Comparison of ENCODE assay signal across 8 cellular contexts in the genomic region with DNA sequence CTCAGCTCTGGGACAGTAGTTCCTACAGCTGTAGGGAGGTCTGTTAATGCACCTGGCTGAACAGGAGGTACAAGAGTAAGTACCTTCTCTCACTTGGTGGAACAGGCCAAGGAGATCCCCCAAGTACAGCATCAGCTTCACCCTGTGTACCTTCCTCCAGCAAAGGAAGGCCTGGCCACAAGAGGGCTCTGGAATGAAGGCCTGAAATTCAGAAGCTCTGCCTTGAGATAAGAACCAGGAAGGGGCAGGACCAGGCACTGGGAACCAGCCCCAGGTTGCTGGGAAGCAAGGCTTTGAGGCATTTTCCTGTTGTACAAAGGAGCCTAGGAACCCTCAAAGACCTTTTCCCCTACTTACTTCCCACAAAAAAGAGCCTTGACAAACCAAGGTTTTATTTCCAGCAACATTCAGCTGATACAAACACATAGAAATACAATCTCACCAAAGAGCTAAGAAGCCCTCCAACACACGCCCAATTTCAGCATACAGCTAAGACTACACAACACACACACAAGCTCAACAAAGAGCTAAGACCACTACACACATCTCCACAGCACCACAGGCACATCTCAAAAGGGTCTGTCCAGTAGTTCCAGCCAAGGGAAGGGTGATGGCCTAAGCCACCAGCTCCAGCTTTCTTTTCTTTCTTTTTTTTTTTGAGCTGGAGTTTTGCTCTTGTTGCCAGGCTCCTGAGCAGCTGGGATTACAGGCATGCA. TPM values are rescaled to one million over a fixed set of nuclear protein-coding genes. Genes with fewer than 3 reads are reported as not detected.
A peak's percentile ranks its signal among the peaks of the same experiment; 100 is the strongest.
DNase-seq lines count a peak whose midpoint lies in the region; ATAC-seq and TF ChIP-seq lines count a peak whose summit lies in the region.

No MANE protein-coding gene starts in this region.

- no peak overlapping the region for H3T11ph ChIP-seq in H9 (ENCODE audit: low read length)

- no peak overlapping the region for H3K4me2 ChIP-seq in H9 (ENCODE audit: insufficient read depth, insufficient read length, low read length)

- H3K9me3 ChIP-seq in CD4-positive, alpha-beta T cell (ENCODE audit: control insufficient read depth, low read length): no peaks in the 10 kb centered on the region
- H3K9me3 ChIP-seq in H9 (ENCODE audit: control insufficient read depth, low read depth, low read length): no peaks in the 10 kb centered on the region
- H3K9me3 ChIP-seq in RWPE2 (ENCODE audit: severe bottlenecking): no peaks in the 10 kb centered on the region

- no peaks in the 10 kb centered on the region for H3K9me3 Mint-ChIP-seq in CD4-positive, alpha-beta T cell
- H3K9me3 Mint-ChIP-seq in H9: no peaks in the 10 kb centered on the region
- no peaks in the 10 kb centered on the region for H3K9me3 Mint-ChIP-seq in activated naive CD8-positive, alpha-beta T cell treated with anti-CD3 and anti-CD28 coated beads, Interleukin-2, amount 10 ng/mL, durations not matched to agents 7 days and 5 days

- no peak overlapping the region for H4K5ac ChIP-seq in H9 (ENCODE audit: insufficient read length, low read depth, low read length)

- H2BK15ac ChIP-seq in H9 (ENCODE audit: low read depth, low read length): no peak overlapping the region

- H2AK5ac ChIP-seq in H9 (ENCODE audit: insufficient read length, low read length): no peak overlapping the region

- no peaks in the 10 kb centered on the region for H3K4me1 Mint-ChIP-seq in CD4-positive, alpha-beta T cell (ENCODE audit: low read depth)
- peaks cover 3% of the 10 kb centered on the region in 2 experiments; a peak in 1 of 4 replicates for H3K4me1 Mint-ChIP-seq in H9
- peaks cover 7% of the 10 kb centered on the region for H3K4me1 Mint-ChIP-seq in activated naive CD8-positive, alpha-beta T cell treated with anti-CD3 and anti-CD28 coated beads, Interleukin-2, amount 10 ng/mL, durations not matched to agents 7 days and 5 days

- no peak overlapping the region for H2BK20ac ChIP-seq in H9 (ENCODE audit: low read depth, low read length, poor library complexity, severe bottlenecking)

- no peak overlapping the region for H3K9ac ChIP-seq in H9 (ENCODE audit: extremely low read depth, insufficient read length, low read length)

- no peak overlapping the region for H3K27ac ChIP-seq in CD4-positive, alpha-beta T cell (ENCODE audit: low read depth, low read length)
- H3K27ac ChIP-seq in H9 (ENCODE audit: insufficient read length, low read depth, low read length) (no peak overlapping the region), RWPE2 (ENCODE audit: poor library complexity, severe bottlenecking) (peak overlapping the region; percentile 70)

- peaks cover 3% of the 10 kb centered on the region for H4K20me1 ChIP-seq in H9 (ENCODE audit: control insufficient read depth, insufficient read depth, insufficient read length)

- H3K4me3 ChIP-seq in RWPE2 (ENCODE audit: severe bottlenecking): no peak overlapping the region

- H3K79me1 ChIP-seq in H9 (ENCODE audit: insufficient read depth, low read depth, low read length, poor library complexity, severe bottlenecking): no peaks in the 10 kb centered on the region

- no peak overlapping the region for H4K91ac ChIP-seq in H9 (ENCODE audit: insufficient read length, low read depth, low read length)

- H3K56ac ChIP-seq in H9 (ENCODE audit: insufficient read length, low read depth, low read length): no peak overlapping the region

- H3K36me3 Mint-ChIP-seq in CD4-positive, alpha-beta T cell (ENCODE audit: low read depth): peaks cover 36% of the 10 kb centered on the region
- peaks cover 31 to 76% (median 72%) of the 10 kb centered on the region in 3 experiments; a peak in 6 of 7 replicates for H3K36me3 Mint-ChIP-seq in H9 (ENCODE audit: insufficient read depth in 1 of 3, low read depth in 3 of 3)
- peaks cover 11% of the 10 kb centered on the region for H3K36me3 Mint-ChIP-seq in activated naive CD8-positive, alpha-beta T cell treated with anti-CD3 and anti-CD28 coated beads, Interleukin-2, amount 10 ng/mL, durations not matched to agents 7 days and 5 days

- peaks cover 52% of the 10 kb centered on the region for H3K36me3 ChIP-seq in RWPE2 (ENCODE audit: low read depth)

- no peak overlapping the region for H2BK5ac ChIP-seq in H9 (ENCODE audit: insufficient read length, low read length)

- H3K4ac ChIP-seq in H9 (ENCODE audit: low read depth, low read length): no peak overlapping the region

- H3K79me2 ChIP-seq in H9 (ENCODE audit: insufficient read depth, low read length): no peaks in the 10 kb centered on the region

- H2AFZ ChIP-seq in H9 (ENCODE audit: low read length): no peak overlapping the region

- H4K8ac ChIP-seq in H9 (replicated peaks; ENCODE audit: insufficient read length, low read depth, low read length): no peak overlapping the region

- H3K14ac ChIP-seq in H9 (ENCODE audit: insufficient read depth, low read length): no peak overlapping the region

- no peak overlapping the region for H3K4me3 Mint-ChIP-seq in CD4-positive, alpha-beta T cell
- no peak overlapping the region for H3K4me3 Mint-ChIP-seq in H9
- H3K4me3 Mint-ChIP-seq in activated naive CD8-positive, alpha-beta T cell treated with anti-CD3 and anti-CD28 coated beads, Interleukin-2, amount 10 ng/mL, durations not matched to agents 7 days and 5 days: no peak overlapping the region

- peak in 9 of 10 experiments; percentile 23 to 58 (median 41) for DNase-seq in CD4-positive, alpha-beta T cell
- peak; percentile 73 for DNase-seq in H9
- DNase-seq in RWPE2 (ENCODE audit: low spot score): no peak
- no peak for DNase-seq in activated naive CD8-positive, alpha-beta T cell treated with anti-CD3 and anti-CD28 coated beads, Interleukin-2, amount 10 ng/mL, durations not matched to agents 7 days and 5 days
- DNase-seq in head of caudate nucleus: peak; percentile 15 to 82 (median 58)
- DNase-seq in posterior cingulate gyrus: peak in 6 of 10 donors; percentile 37 to 92 (median 42)

- CTCF ChIA-PET in CD4-positive, alpha-beta T cell (lab: Charles Lee): interaction anchor here (0.7 to 2.7 kb wide), 16 partner anchors 7 to 169 kb away, joined by 3 to 46 read pairs (median 4); a partner anchor contains a TSS

- peak; percentile 78 for ATAC-seq in CD4-positive, alpha-beta T cell (ENCODE audit: poor library complexity)
- ATAC-seq in RWPE2 (ENCODE audit: low read depth) (peak; percentile 71), GM19023 (IDR thresholded peaks at IDR 0.05; ENCODE audit: unreplicated experiment) (no peak), HG02678 (IDR thresholded peaks at IDR 0.05; ENCODE audit: unreplicated experiment) (no peak)
- ATAC-seq in activated naive CD8-positive, alpha-beta T cell treated with anti-CD3 and anti-CD28 coated beads, Interleukin-2, amount 10 ng/mL, durations not matched to agents 7 days and 5 days (ENCODE audit: low read depth): peak; percentile 83

- no peak overlapping the region for H3K27ac Mint-ChIP-seq in CD4-positive, alpha-beta T cell
- peak overlapping the region in 2 of 3 experiments; percentile 11 to 82; a peak in 3 of 7 replicates for H3K27ac Mint-ChIP-seq in H9
- peak overlapping the region; percentile 57 for H3K27ac Mint-ChIP-seq in activated naive CD8-positive, alpha-beta T cell treated with anti-CD3 and anti-CD28 coated beads, Interleukin-2, amount 10 ng/mL, durations not matched to agents 7 days and 5 days

- intact Hi-C loops in CD4-positive, alpha-beta T cell (cut with DNase I, micrococcal nuclease): loop anchor here (1.0 to 5.0 kb wide), 3 partner anchors 40 to 143 kb away; a partner anchor contains a TSS
- intact Hi-C loops in head of caudate nucleus (cut with DNase I): loop anchor here (5.0 kb wide), 1 partner anchor 100 kb away; a partner anchor contains a TSS
- intact Hi-C loops in posterior cingulate gyrus (cut with DNase I): loop anchor here (5.0 kb wide), 1 partner anchor 100 kb away; a partner anchor contains a TSS

- H3K4me1 ChIP-seq in H9 (ENCODE audit: insufficient read depth, low read length): no peaks in the 10 kb centered on the region
- peaks cover 19% of the 10 kb centered on the region for H3K4me1 ChIP-seq in RWPE2 (ENCODE audit: insufficient read depth, poor library complexity, severe bottlenecking)

- H2BK12ac ChIP-seq in H9 (ENCODE audit: insufficient read length, low read depth, low read length): no peak overlapping the region

- WGBS in H9 (ENCODE audit: extremely low coverage, insufficient read length, low lambda C conversion rate): no CpG with 5 or more reads among the region's 1 CpG

- H3K23me2 ChIP-seq in H9 (ENCODE audit: insufficient read length, low read depth, low read length, poor library complexity, severe bottlenecking): no peaks in the 10 kb centered on the region

- no peak overlapping the region for H3K18ac ChIP-seq in H9 (ENCODE audit: insufficient read length, low read depth, low read length)

- peak; percentile 56 for TF ChIP-seq CTCF in CD4-positive, alpha-beta T cell (IDR thresholded peaks at IDR 0.05)
- TF ChIP-seq CTCF in H9 (conservative IDR thresholded peaks at IDR 0.05) (peak; percentile 69), RWPE2 (IDR thresholded peaks at IDR 0.05; ENCODE audit: poor library complexity, severe bottlenecking) (peak; percentile 72)

- H2BK120ac ChIP-seq in H9 (ENCODE audit: low read depth, low read length, poor library complexity, severe bottlenecking): no peak overlapping the region

- H3K27me3 Mint-ChIP-seq in CD4-positive, alpha-beta T cell: no peaks in the 10 kb centered on the region
- no peaks in the 10 kb centered on the region for H3K27me3 Mint-ChIP-seq in H9 (ENCODE audit: low read depth)
- H3K27me3 Mint-ChIP-seq in activated naive CD8-positive, alpha-beta T cell treated with anti-CD3 and anti-CD28 coated beads, Interleukin-2, amount 10 ng/mL, durations not matched to agents 7 days and 5 days: peaks cover 3% of the 10 kb centered on the region

- POLR2A ChIA-PET in CD4-positive, alpha-beta T cell (lab: Charles Lee): interaction anchor here (0.6 to 2.7 kb wide), 9 partner anchors 16 to 228 kb away, joined by 3 to 20 read pairs (median 7); a partner anchor contains a TSS
- POLR2A ChIA-PET in activated naive CD8-positive, alpha-beta T cell treated with anti-CD3 and anti-CD28 coated beads, Interleukin-2, amount 10 ng/mL, durations not matched to agents 7 days and 5 days (lab: Charles Lee): interaction anchor here (0.6 to 2.3 kb wide), 7 partner anchors 10 to 101 kb away, joined by 3 to 22 read pairs (median 3); a partner anchor contains a TSS

- no peak overlapping the region for H3K23ac ChIP-seq in H9 (ENCODE audit: insufficient read length, low read depth, low read length)

- H3K27me3 ChIP-seq in CD4-positive, alpha-beta T cell (ENCODE audit: control insufficient read depth, insufficient read depth, low read length): no peaks in the 10 kb centered on the region
- no peaks in the 10 kb centered on the region for H3K27me3 ChIP-seq in H9 (ENCODE audit: insufficient read depth, low read length)
- H3K27me3 ChIP-seq in RWPE2 (ENCODE audit: insufficient read depth, poor library complexity, severe bottlenecking): no peaks in the 10 kb centered on the region

RNA-seq across cellular contexts. Expression of a gene that starts 23.5 kb away (rescaled TPM):
- 10 to 100 TPM; 15.2 to 16.2 TPM for total RNA-seq in CD4-positive, alpha-beta T cell
- total RNA-seq in H9 (2021): 159 and 174 TPM in 2 replicates
- total RNA-seq in activated naive CD8-positive, alpha-beta T cell treated with anti-CD3 and anti-CD28 coated beads, Interleukin-2, amount 10 ng/mL, durations not matched to agents 7 days and 5 days: 10 to 100 TPM; 28.5 to 35.9 TPM

RNA-seq across cellular contexts. Expression of a gene that starts 41.3 kb away (rescaled TPM):
- 10 to 100 TPM; 38.0 to 40.3 TPM for total RNA-seq in CD4-positive, alpha-beta T cell
- 73.7 and 77.0 TPM in 2 replicates for total RNA-seq in H9 (2021)
- 10 to 100 TPM; 81.7 to 84.9 TPM for total RNA-seq in activated naive CD8-positive, alpha-beta T cell treated with anti-CD3 and anti-CD28 coated beads, Interleukin-2, amount 10 ng/mL, durations not matched to agents 7 days and 5 days

RNA-seq across cellular contexts. Expression of a gene that starts 42.9 kb away (rescaled TPM):
- not detected for total RNA-seq in CD4-positive, alpha-beta T cell
- 2.4 and 2.9 TPM in 2 replicates for total RNA-seq in H9 (2021)
- total RNA-seq in activated naive CD8-positive, alpha-beta T cell treated with anti-CD3 and anti-CD28 coated beads, Interleukin-2, amount 10 ng/mL, durations not matched to agents 7 days and 5 days: not detected

RNA-seq across cellular contexts. Expression of a gene that starts 48.3 kb away (rescaled TPM):
- total RNA-seq in CD4-positive, alpha-beta T cell: 10 to 100 TPM; 93.5 to 99.1 TPM
- total RNA-seq in H9 (2021): 58.6 and 59.2 TPM in 2 replicates
- 10 to 100 TPM; 93.0 to 96.3 TPM for total RNA-seq in activated naive CD8-positive, alpha-beta T cell treated with anti-CD3 and anti-CD28 coated beads, Interleukin-2, amount 10 ng/mL, durations not matched to agents 7 days and 5 days

Comparison
In these comparisons a context has a peak if more than half of its experiments do, and no peak if none do; other contexts are left out.
1. ATAC-seq: peak in CD4-positive, alpha-beta T cell (single experiment), RWPE2 (single experiment) and activated naive CD8-positive, alpha-beta T cell treated with anti-CD3 and anti-CD28 coated beads, Interleukin-2, amount 10 ng/mL, durations not matched to agents 7 days and 5 days (single experiment); none in GM19023 (single experiment) and HG02678 (single experiment).
2. DNase-seq: peak in CD4-positive, alpha-beta T cell (9 of 10), H9 (single experiment), head of caudate nucleus (42 of 42) and posterior cingulate gyrus (6 of 10); none in RWPE2 (single experiment) and activated naive CD8-positive, alpha-beta T cell treated with anti-CD3 and anti-CD28 coated beads, Interleukin-2, amount 10 ng/mL, durations not matched to agents 7 days and 5 days (single experiment).
3. Peak in every context shown above with its lines, with median percentiles within 50 percentile points of each other: CTCF ChIP-seq.